Comparison of ENCODE assay signal across 22 cellular contexts in genomic region chr1:16491056-16491675, GRCh38. TPM values are rescaled to one million over a fixed set of nuclear protein-coding genes. Genes with fewer than 3 reads are reported as not detected.
"Had no signal": no experiment of that assay in that cellular context is flagged by ENCODE, and none has a peak within 500 bp of the region (broad histone marks: within the 10 kb centered on the region; RNA-seq: fewer than 3 reads in every experiment).

No MANE protein-coding gene starts in this region.

- H3K4me1 ChIP-seq: right atrium auricular region had no signal

- H3K36me3 Mint-ChIP-seq: activated naive CD4-positive, alpha-beta T cell treated with anti-CD3 and anti-CD28 coated beads, Interleukin-2, amount 50 U/mL, for 24 hours had no signal

- H3K4me1 Mint-ChIP-seq: activated naive CD4-positive, alpha-beta T cell treated with anti-CD3 and anti-CD28 coated beads, Interleukin-2, amount 50 U/mL, for 24 hours had no signal

- ATAC-seq: activated CD4-positive, CD25-positive, alpha-beta regulatory T cell treated with anti-CD3 and anti-CD28 coated beads, Interleukin-2, amount 50 U/mL, for 24 hours; foreskin keratinocyte; left cardiac atrium; mucosa of descending colon; naive thymus-derived CD8-positive, alpha-beta T cell; stimulated activated naive CD8-positive, alpha-beta T cell treated with anti-CD3 and anti-CD28 coated beads, Interleukin-15, amount 100 ng/mL, for 72 hours; T-cell had no signal

- H3K27ac ChIP-seq: foreskin keratinocyte, right atrium auricular region, SK-N-MC, thoracic aorta had no signal

- H3K4me3 ChIP-seq: lung, mucosa of descending colon, right atrium auricular region, SK-N-MC, smooth muscle cell, thoracic aorta had no signal

- H3K4me2 ChIP-seq: smooth muscle cell had no signal

- H3K27me3 Mint-ChIP-seq: activated naive CD4-positive, alpha-beta T cell treated with anti-CD3 and anti-CD28 coated beads, Interleukin-2, amount 50 U/mL, for 24 hours; activated T-cell treated with anti-CD3 and anti-CD28 coated beads, Interleukin-2, amount 50 U/mL, for 24 hours; naive thymus-derived CD8-positive, alpha-beta T cell; stimulated activated naive CD8-positive, alpha-beta T cell treated with anti-CD3 and anti-CD28 coated beads, Interleukin-15, amount 100 ng/mL, for 72 hours; T-cell had no signal

- H3K4me3 Mint-ChIP-seq: activated naive CD4-positive, alpha-beta T cell treated with anti-CD3 and anti-CD28 coated beads, Interleukin-2, amount 50 U/mL, for 24 hours; activated T-cell treated with anti-CD3 and anti-CD28 coated beads, Interleukin-2, amount 50 U/mL, for 24 hours; naive thymus-derived CD8-positive, alpha-beta T cell; stimulated activated naive CD8-positive, alpha-beta T cell treated with anti-CD3 and anti-CD28 coated beads, Interleukin-15, amount 100 ng/mL, for 72 hours; T-cell had no signal

- DNase-seq: activated T-cell treated with anti-CD3 and anti-CD28 coated beads, Interleukin-2, amount 50 U/mL, for 24 hours; amniotic stem cell; central memory CD4-positive, alpha-beta T cell; effector memory CD4-positive, alpha-beta T cell; foreskin keratinocyte; glutamatergic neuron; left cardiac atrium; mucosa of descending colon; naive thymus-derived CD8-positive, alpha-beta T cell; nucleus accumbens; posterior cingulate gyrus; stimulated activated naive CD8-positive, alpha-beta T cell treated with anti-CD3 and anti-CD28 coated beads, Interleukin-15, amount 100 ng/mL, for 72 hours; T-cell; T-helper 9 cell had no signal

- H3K27ac Mint-ChIP-seq: activated naive CD4-positive, alpha-beta T cell treated with anti-CD3 and anti-CD28 coated beads, Interleukin-2, amount 50 U/mL, for 24 hours; T-cell had no signal

- H3K9me3 ChIP-seq: mucosa of descending colon, right atrium auricular region, thoracic aorta had no signal

- H3K9me3 Mint-ChIP-seq: activated naive CD4-positive, alpha-beta T cell treated with anti-CD3 and anti-CD28 coated beads, Interleukin-2, amount 50 U/mL, for 24 hours; activated T-cell treated with anti-CD3 and anti-CD28 coated beads, Interleukin-2, amount 50 U/mL, for 24 hours; naive thymus-derived CD8-positive, alpha-beta T cell; stimulated activated naive CD8-positive, alpha-beta T cell treated with anti-CD3 and anti-CD28 coated beads, Interleukin-15, amount 100 ng/mL, for 72 hours; T-cell had no signal

- H3K27me3 ChIP-seq: foreskin keratinocyte, right atrium auricular region had no signal

RNA-seq across cellular contexts. Expression of gene RNU1-1, which starts 22.9 kb away (rescaled TPM):
- total RNA-seq: right atrium auricular region had no signal
- polyA plus RNA-seq: foreskin keratinocyte, lung, urinary bladder had no signal

RNA-seq across cellular contexts. Expression of gene SPATA21, which starts 53.9 kb away (rescaled TPM):
- total RNA-seq: foreskin keratinocyte; left cardiac atrium; lung; naive thymus-derived CD8-positive, alpha-beta T cell; right atrium auricular region; smooth muscle cell; T-cell; thoracic aorta; urinary bladder had no signal
- polyA plus RNA-seq: foreskin keratinocyte; naive thymus-derived CD8-positive, alpha-beta T cell; smooth muscle cell had no signal
